26 cellular contexts compared by ENCODE assay signal in the genomic region with DNA sequence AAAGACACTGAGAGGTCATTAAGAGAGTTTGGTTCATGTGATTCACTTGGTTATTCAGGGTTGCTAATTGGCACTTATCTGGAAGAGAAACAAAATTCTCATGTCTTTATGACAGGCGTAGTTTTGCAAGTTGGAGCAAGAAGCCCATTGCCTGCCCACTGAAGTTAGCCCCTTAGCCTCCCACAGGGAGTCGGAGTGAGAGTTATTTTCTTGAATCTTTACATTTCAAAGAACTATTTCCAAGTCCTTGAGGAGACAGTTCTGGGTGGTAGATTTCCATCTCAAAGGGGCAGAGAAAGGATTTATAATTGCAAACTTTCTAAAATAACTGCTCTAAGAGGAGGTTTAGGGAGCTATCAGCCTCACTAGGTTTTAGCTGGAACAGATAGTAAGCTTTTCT.
"Had no signal": no experiment of that assay in that cellular context is flagged by ENCODE, and none has a peak within 500 bp of the region (broad histone marks: within the 10 kb centered on the region; RNA-seq: fewer than 3 reads in every experiment).

No MANE protein-coding gene starts in this region.

- H3K27ac ChIP-seq: breast epithelium, esophagus muscularis mucosa, heart right ventricle, ovary, skin epidermis, thoracic aorta, vagina had no signal

- H3K27ac Mint-ChIP-seq: activated CD4-positive, alpha-beta T cell treated with anti-CD3 and anti-CD28 coated beads for 36 hours; activated naive CD4-positive, alpha-beta T cell treated with anti-CD3 and anti-CD28 coated beads, Interleukin-2, amount 50 U/mL, for 72 hours; activated T-cell treated with anti-CD3 and anti-CD28 coated beads, Interleukin-2, amount 50 U/mL, for 72 hours; dendritic cell treated with granulocyte-macrophage colony-stimulating factor and Interleukin-4, amounts not matched to agents 40 ng/mL and 50 ng/mL, for 4 days; nephron progenitor cell; progenitor cell of endocrine pancreas; stimulated activated effector memory CD8-positive, alpha-beta T cell treated with anti-CD3 and anti-CD28 coated beads, Interleukin-12 subunit alpha, Interleukin-12 subunit beta, amount 100 ng/mL, for 72 hours; stimulated activated naive CD8-positive, alpha-beta T cell treated with anti-CD3 and anti-CD28 coated beads, Interleukin-15, Interleukin-2, amounts not matched to agents 100 ng/mL and 50 ng/mL, for 24 hours; T-helper 2 cell treated with Interferon-gamma antibody and Interleukin-4, amounts not matched to agents 5 μg/mL and 100 μg/mL, for 36 hours had no signal

- DNase-seq: activated CD4-positive, alpha-beta T cell treated with anti-CD3 and anti-CD28 coated beads for 36 hours; activated CD4-positive, CD25-positive, alpha-beta regulatory T cell; activated naive CD4-positive, alpha-beta T cell; activated T-cell treated with anti-CD3 and anti-CD28 coated beads for 4 hours; activated T-cell treated with anti-CD3 and anti-CD28 coated beads, Interleukin-2, amount 50 U/mL, for 72 hours; foreskin melanocyte; heart right ventricle; left ventricle myocardium superior; nephron progenitor cell; ovary; stimulated activated CD4-positive, alpha-beta T cell treated with anti-CD3 and anti-CD28 coated beads, Interleukin-4, amount 100 ng/mL, for 24 hours; T-helper 1 cell; trophoblast cell had no signal

- H3K27me3 ChIP-seq: breast epithelium, esophagus muscularis mucosa, heart right ventricle, ovary, vagina had no signal

- H3K27me3 Mint-ChIP-seq: activated CD4-positive, alpha-beta T cell treated with anti-CD3 and anti-CD28 coated beads for 36 hours; central memory CD8-positive, alpha-beta T cell; dendritic cell treated with granulocyte-macrophage colony-stimulating factor and Interleukin-4, amounts not matched to agents 40 ng/mL and 50 ng/mL, for 4 days; progenitor cell of endocrine pancreas; stimulated activated naive CD8-positive, alpha-beta T cell treated with anti-CD3 and anti-CD28 coated beads, Interleukin-15, Interleukin-2, amounts not matched to agents 100 ng/mL and 50 ng/mL, for 24 hours had no signal

- H3K36me3 Mint-ChIP-seq: activated naive CD4-positive, alpha-beta T cell treated with anti-CD3 and anti-CD28 coated beads, Interleukin-2, amount 50 U/mL, for 72 hours; stimulated activated effector memory CD8-positive, alpha-beta T cell treated with anti-CD3 and anti-CD28 coated beads, Interleukin-12 subunit alpha, Interleukin-12 subunit beta, amount 100 ng/mL, for 72 hours had no signal

- H3K4me3 ChIP-seq: breast epithelium, esophagus muscularis mucosa, heart right ventricle, ovary, skin epidermis, thoracic aorta, vagina had no signal

- ATAC-seq: activated CD4-positive, alpha-beta T cell treated with anti-CD3 and anti-CD28 coated beads for 36 hours; activated naive CD4-positive, alpha-beta T cell treated with anti-CD3 and anti-CD28 coated beads, Interleukin-2, amount 50 U/mL, for 72 hours; activated T-cell treated with anti-CD3 and anti-CD28 coated beads, Interleukin-2, amount 50 U/mL, for 72 hours; heart right ventricle; left ventricle myocardium superior; sciatic nerve; stimulated activated effector memory CD8-positive, alpha-beta T cell treated with anti-CD3 and anti-CD28 coated beads, Interleukin-12 subunit alpha, Interleukin-12 subunit beta, amount 100 ng/mL, for 72 hours had no signal

- H3K4me1 ChIP-seq: breast epithelium, esophagus muscularis mucosa, heart right ventricle, vagina had no signal

- H3K36me3 ChIP-seq: breast epithelium, esophagus muscularis mucosa, heart right ventricle, ovary, thoracic aorta, vagina had no signal

- H3K9me3 ChIP-seq: breast epithelium, esophagus muscularis mucosa, heart right ventricle, ovary, thoracic aorta, vagina had no signal

- H3K4me1 Mint-ChIP-seq: activated CD4-positive, alpha-beta T cell treated with anti-CD3 and anti-CD28 coated beads for 36 hours; central memory CD8-positive, alpha-beta T cell; nephron progenitor cell; stimulated activated effector memory CD8-positive, alpha-beta T cell treated with anti-CD3 and anti-CD28 coated beads, Interleukin-12 subunit alpha, Interleukin-12 subunit beta, amount 100 ng/mL, for 72 hours had no signal

- H3K4me3 Mint-ChIP-seq: activated CD4-positive, alpha-beta T cell treated with anti-CD3 and anti-CD28 coated beads for 36 hours; activated T-cell treated with anti-CD3 and anti-CD28 coated beads, Interleukin-2, amount 50 U/mL, for 72 hours; central memory CD8-positive, alpha-beta T cell; dendritic cell treated with granulocyte-macrophage colony-stimulating factor and Interleukin-4, amounts not matched to agents 40 ng/mL and 50 ng/mL, for 4 days; nephron progenitor cell; stimulated activated effector memory CD8-positive, alpha-beta T cell treated with anti-CD3 and anti-CD28 coated beads, Interleukin-12 subunit alpha, Interleukin-12 subunit beta, amount 100 ng/mL, for 72 hours; stimulated activated naive CD8-positive, alpha-beta T cell treated with anti-CD3 and anti-CD28 coated beads, Interleukin-15, Interleukin-2, amounts not matched to agents 100 ng/mL and 50 ng/mL, for 24 hours; T-helper 2 cell treated with Interferon-gamma antibody and Interleukin-4, amounts not matched to agents 5 μg/mL and 100 μg/mL, for 36 hours had no signal
